8 cellular contexts compared by ENCODE assay signal in the genomic region with DNA sequence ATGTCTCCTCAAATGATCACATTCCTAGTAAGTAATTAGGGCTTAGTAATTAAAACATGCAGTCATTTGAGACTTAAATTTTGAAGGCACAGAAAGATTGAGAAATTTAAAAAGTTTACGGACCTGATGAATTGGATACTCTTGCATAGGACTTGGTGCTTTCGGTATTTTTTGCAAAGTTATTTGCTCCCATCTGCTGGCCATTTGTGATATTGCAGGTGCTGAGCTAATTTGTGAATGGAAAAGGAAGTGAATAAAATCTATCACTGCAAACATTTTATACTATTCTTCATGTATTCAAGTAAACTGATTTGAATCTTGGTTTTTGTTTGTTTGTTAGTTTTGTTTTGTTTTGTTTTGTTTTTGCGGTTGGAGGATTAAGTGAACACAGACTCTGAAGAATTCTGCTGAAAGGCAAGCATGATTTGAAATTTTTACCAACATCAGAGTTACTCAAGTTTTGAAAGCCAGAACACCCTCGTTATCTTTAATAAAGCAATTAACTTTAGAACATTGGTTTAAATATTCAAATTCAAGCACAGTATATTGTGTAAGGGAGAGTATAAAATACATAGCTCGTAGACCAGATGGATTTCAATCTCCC.
DNase-seq lines count a peak whose midpoint lies in the region; ATAC-seq and TF ChIP-seq lines count a peak whose summit lies in the region.

No MANE protein-coding gene starts in this region.

- no peaks in the 10 kb centered on the region for H3K27me3 Mint-ChIP-seq in endodermal cell (ENCODE audit: insufficient read depth)

- H3K27ac Mint-ChIP-seq in endodermal cell: no peak overlapping the region

- H3K4me3 Mint-ChIP-seq in endodermal cell: no peak overlapping the region

- H3K4me1 ChIP-seq in endodermal cell (ENCODE audit: control insufficient read depth, insufficient read depth, low read length): peaks cover 8% of the 10 kb centered on the region

- H3K9me3 ChIP-seq in endodermal cell (ENCODE audit: control insufficient read depth, low read length): no peaks in the 10 kb centered on the region

- peak; percentile 68 for DNase-seq in activated effector memory CD4-positive, alpha-beta T cell treated with anti-CD3 and anti-CD28 coated beads, Interleukin-2, amount 50 U/mL, for 16 hours
- no peak for DNase-seq in activated effector memory CD4-positive, alpha-beta T cell treated with Interleukin-2 at 50 U/mL for 16 hours
- DNase-seq in NB4 (ENCODE audit: low read depth) (peak; percentile 55), endodermal cell (peak; percentile 88), myocyte (ENCODE audit: low read depth) (peak; percentile 71), superior temporal gyrus (ENCODE audit: extremely low spot score) (peak; percentile 93)

- H3K4me1 Mint-ChIP-seq in endodermal cell: peaks cover 19% of the 10 kb centered on the region

- H3K36me3 ChIP-seq in endodermal cell (ENCODE audit: control insufficient read depth, insufficient read depth, low read length): no peaks in the 10 kb centered on the region

- peak; percentile 71 for TF ChIP-seq CTCF in NB4 (IDR thresholded peaks at IDR 0.05; ENCODE audit: low read depth, low read length)
- TF ChIP-seq CTCF in WI38 (IDR thresholded peaks at IDR 0.05; ENCODE audit: low read depth, low read length): peak; percentile 62
- TF ChIP-seq CTCF in endodermal cell (conservative IDR thresholded peaks at IDR 0.05): peak; percentile 91

- H3K4me3 ChIP-seq in NB4 (ENCODE audit: low read depth, low read length): no peak overlapping the region
- no peak overlapping the region for H3K4me3 ChIP-seq in WI38 (ENCODE audit: low read depth, low read length)
- H3K4me3 ChIP-seq in endodermal cell (ENCODE audit: low read length): no peak overlapping the region

- 28 to 32% methylated on average over 2 to 5 of the region's 5 CpGs for WGBS in endodermal cell (ENCODE audit: insufficient coverage in 1 of 2, insufficient read length in 1 of 2), 2 experiments

- ATAC-seq in HG02840 (IDR thresholded peaks at IDR 0.05; ENCODE audit: low FRiP score, unreplicated experiment): no peak

- no peak overlapping the region for H3K27ac ChIP-seq in endodermal cell (ENCODE audit: low read depth, low read length)

- no peak overlapping the region for H3K9ac ChIP-seq in endodermal cell (ENCODE audit: extremely low read depth, low read length, poor library complexity, severe bottlenecking)

- H3K27me3 ChIP-seq in endodermal cell (ENCODE audit: control insufficient read depth, insufficient read depth, low read length, poor library complexity, severe bottlenecking): no peaks in the 10 kb centered on the region

- no peaks in the 10 kb centered on the region for H3K9me3 Mint-ChIP-seq in endodermal cell

- no peak for TF ChIP-seq POLR2A in NB4 (IDR thresholded peaks at IDR 0.05; ENCODE audit: extremely low read depth, insufficient read length)

- no peaks in the 10 kb centered on the region for H3K36me3 Mint-ChIP-seq in endodermal cell (ENCODE audit: low read depth)
